1 cellular context compared by ENCODE assay signal in the genomic region with DNA sequence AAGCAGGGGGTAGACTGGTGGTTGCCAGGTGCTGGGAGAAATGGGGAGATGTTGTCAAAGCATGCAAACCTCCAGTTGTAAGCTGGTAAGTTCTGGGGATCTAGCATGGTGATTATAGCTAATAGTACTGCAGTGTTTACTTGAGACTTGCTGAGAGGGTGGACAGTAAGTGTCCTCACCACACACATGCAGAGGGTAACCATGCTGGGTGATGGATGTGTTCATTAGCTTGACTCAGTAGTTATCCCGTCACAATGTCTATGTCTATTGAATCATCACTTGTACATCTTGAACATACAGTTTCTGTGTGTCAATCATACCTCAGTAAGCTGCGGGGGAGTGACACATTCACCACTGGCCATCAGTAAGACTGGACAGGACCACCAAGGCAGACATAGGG.
TF ChIP-seq lines count a peak whose summit lies in the region.

No MANE protein-coding gene starts in this region.

TF ChIP-seq in GM12878, 131 proteins besides CTCF, POLR2A, EP300 and RAD21 (continued from another document):
- TF ChIP-seq PKNOX1 (IDR thresholded peaks at IDR 0.05) (peak; percentile 83), MTA2 (IDR thresholded peaks at IDR 0.05; ENCODE audit: low read depth) (no peak), SMAD1 (IDR thresholded peaks at IDR 0.05; ENCODE audit: low read depth, partially characterized antibody) (no peak), FOS (IDR thresholded peaks at IDR 0.05; ENCODE audit: borderline replicate concordance, extremely low read depth, insufficient read length) (no peak), RBBP5 (conservative IDR thresholded peaks at IDR 0.05) (no peak), PRDM15 (CRISPR knock-in tag; IDR thresholded peaks at IDR 0.05) (no peak), POU2F2 (IDR thresholded peaks at IDR 0.05; ENCODE audit: borderline replicate concordance, low read depth, low read length) (0 out of 3 replicates have a peak, but pooled peaks have one; percentile 5), MEF2A (IDR thresholded peaks at IDR 0.05; ENCODE audit: insufficient read depth, low read depth, low read length) (no peak), CREB1 (IDR thresholded peaks at IDR 0.05; ENCODE audit: low read depth) (peak; percentile 57; the same call in 1 of the 2 replicates), IRF3 (IDR thresholded peaks at IDR 0.05) (no peak), GABPA (IDR thresholded peaks at IDR 0.05; ENCODE audit: low read depth) (no peak), NFXL1 (IDR thresholded peaks at IDR 0.05; ENCODE audit: borderline replicate concordance) (no peak), EGR1 (IDR thresholded peaks at IDR 0.05; ENCODE audit: borderline replicate concordance in 1 of 2, low read depth in 2 of 2, low read length in 2 of 2) (peak in 1 of 2 experiments; percentile 32; a peak in 1 of 3 replicates), MYC (IDR thresholded peaks at IDR 0.05; ENCODE audit: insufficient read depth, insufficient read length, insufficient replicate concordance, low read length, severe bottlenecking) (no peak)
TF ChIP-seq in GM12878: peak in this region for 4.
